8 cellular contexts compared by ENCODE assay signal in genomic region chr1:244651956-244652698, GRCh38. TPM values are rescaled to one million over a fixed set of nuclear protein-coding genes. Genes with fewer than 3 reads are reported as not detected.
DNase-seq lines count a peak whose midpoint lies in the region; ATAC-seq and TF ChIP-seq lines count a peak whose summit lies in the region.

No MANE protein-coding gene starts in this region.

- intact Hi-C loops in gastrocnemius medialis (cut with DNase I; ENCODE audit: low total_unique reads), result loop anchor here (1.0 to 10.0 kb wide), 9 partner anchors 50 to 1397 kb away; partner anchors contain the start of genes CEP170, HNRNPU and SDCCAG8

- DNase-seq in GM23338 (ENCODE audit: low spot score), result peak; percentile 44
- DNase-seq in T-cell, result no peak
- no peak for DNase-seq in hepatocyte (ENCODE audit: low spot score)
- DNase-seq in gastrocnemius medialis, result no peak
- no peak for DNase-seq in OCI-M2 (lab: John Stamatoyannopoulos, UW; ENCODE audit: unreplicated experiment)
- DNase-seq in amniotic stem cell (lab: John Stamatoyannopoulos, UW), result no peak
- no peak for DNase-seq in NCI-H2227 (lab: John Stamatoyannopoulos, UW; ENCODE audit: unreplicated experiment)

- H3K4me3 Mint-ChIP-seq in GM23338, result peak overlapping the region; percentile 80
- peak overlapping the region in 2 of 3 donors; percentile 81 to 82 for H3K4me3 Mint-ChIP-seq in T-cell

- ATAC-seq in GM23338 (peak; percentile 5), T-cell (replicated peaks in 1 of 4) (no peak), gastrocnemius medialis (peak in 1 of 2 donors; percentile 13), GM21360 (IDR thresholded peaks at IDR 0.05; ENCODE audit: unreplicated experiment) (no peak)

- H3K36me3 Mint-ChIP-seq in GM23338 (ENCODE audit: low read depth) (peaks cover 4% of the 10 kb centered on the region), T-cell (peaks cover 1% of the 10 kb centered on the region)

- 36% methylated on average over 18 of the region's 18 CpGs for WGBS in hepatocyte (ENCODE audit: low lambda C conversion rate, missing lambda C conversion rate)

- H3F3A ChIP-seq in GM23338 (replicated peaks; ENCODE audit: low read depth), result no peaks in the 10 kb centered on the region

- no peaks in the 10 kb centered on the region for H3K9me3 Mint-ChIP-seq in GM23338
- H3K9me3 Mint-ChIP-seq in T-cell, result no peaks in the 10 kb centered on the region

- TF ChIP-seq CTCF in GM23338 (conservative IDR thresholded peaks at IDR 0.05; ENCODE audit: low read depth in 2 of 2) (no peak), hepatocyte (IDR thresholded peaks at IDR 0.05; ENCODE audit: poor library complexity) (no peak), gastrocnemius medialis (IDR thresholded peaks at IDR 0.05 in 4 of 5, conservative IDR thresholded peaks at IDR 0.05 in 1 of 5) (no peak)

- H3K4me3 ChIP-seq in GM23338 (peak overlapping the region; percentile 97), hepatocyte (peak overlapping the region; percentile 24), gastrocnemius medialis (peak overlapping the region; percentile 60 to 89 (median 68))

- H4K20me1 ChIP-seq in GM23338 (replicated peaks; ENCODE audit: insufficient read depth), result peaks cover 19% of the 10 kb centered on the region; the same call in 1 of the 2 replicates
- peaks cover 10% of the 10 kb centered on the region for H4K20me1 ChIP-seq in hepatocyte (ENCODE audit: insufficient read depth, poor library complexity, severe bottlenecking)

- H3K4me1 Mint-ChIP-seq in GM23338 (peaks cover 33% of the 10 kb centered on the region), T-cell (peaks cover 14 to 16% (median 14%) of the 10 kb centered on the region in 3 donors)

- H3K4me2 ChIP-seq in GM23338, result peak overlapping the region; percentile 76
- peak overlapping the region; percentile 78 for H3K4me2 ChIP-seq in hepatocyte

- H3K79me2 ChIP-seq in GM23338 (replicated peaks; ENCODE audit: insufficient read depth), result peaks cover 38% of the 10 kb centered on the region
- peaks cover 34% of the 10 kb centered on the region for H3K79me2 ChIP-seq in hepatocyte

- no peaks in the 10 kb centered on the region for H3K36me3 ChIP-seq in GM23338 (ENCODE audit: insufficient read depth)
- no peaks in the 10 kb centered on the region for H3K36me3 ChIP-seq in hepatocyte (replicated peaks; ENCODE audit: insufficient read depth, low read depth)
- no peaks in the 10 kb centered on the region for H3K36me3 ChIP-seq in gastrocnemius medialis

- H3K27ac ChIP-seq in GM23338 (ENCODE audit: low read depth) (peak overlapping the region; percentile 90), hepatocyte (no peak overlapping the region), gastrocnemius medialis (peak overlapping the region; percentile 74 to 98 (median 82))

- peaks cover 2% of the 10 kb centered on the region for H3K27me3 Mint-ChIP-seq in GM23338 (ENCODE audit: insufficient read depth, low read depth, poor library complexity)
- no peaks in the 10 kb centered on the region for H3K27me3 Mint-ChIP-seq in T-cell

- TF ChIP-seq POLR2A in gastrocnemius medialis (IDR thresholded peaks at IDR 0.05), result no peak

- POLR2A ChIA-PET in T-cell (lab: Charles Lee), result interaction anchor here in 1 of 2 donors (0.6 to 1.0 kb wide), 5 partner anchors 52 to 604 kb away, joined by 3 to 5 read pairs (median 3); a partner anchor contains a TSS

- H2AFZ ChIP-seq in GM23338, result peak overlapping the region; percentile 88
- H2AFZ ChIP-seq in hepatocyte, result peak overlapping the region; percentile 73

- in situ Hi-C loops in gastrocnemius medialis (cut with MboI; ENCODE audit: low sequenced_read_pairs in 4 of 4), result loop anchor here in 3 of 4 donors (5.0 to 25.0 kb wide), 4 partner anchors 190 to 315 kb away; partner anchors contain the start of genes ADSS2 (in 2 of the 3) and CATSPERE (in 1 of the 3)

- peaks cover 11% of the 10 kb centered on the region for H3K9me2 ChIP-seq in GM23338 (ENCODE audit: insufficient read depth)
- H3K9me2 ChIP-seq in hepatocyte (replicated peaks; ENCODE audit: insufficient read depth), result no peaks in the 10 kb centered on the region

- H3K27ac Mint-ChIP-seq in GM23338 (peak overlapping the region; percentile 94), T-cell (peak overlapping the region; percentile 92)

- H3K9me3 ChIP-seq in hepatocyte (ENCODE audit: low read depth) (no peaks in the 10 kb centered on the region), gastrocnemius medialis (no peaks in the 10 kb centered on the region)

- CTCF ChIA-PET in T-cell (lab: Charles Lee), result interaction anchor here (0.6 to 0.8 kb wide), 2 partner anchors 31 to 226 kb away, joined by 4 to 6 read pairs; no protein-coding TSS in a partner anchor

- H3K27me3 ChIP-seq in GM23338 (ENCODE audit: insufficient read depth) (no peaks in the 10 kb centered on the region), hepatocyte (no peaks in the 10 kb centered on the region), gastrocnemius medialis (no peaks in the 10 kb centered on the region)

- H3K4me1 ChIP-seq in GM23338 (ENCODE audit: insufficient read depth) (peaks cover 30% of the 10 kb centered on the region), hepatocyte (ENCODE audit: insufficient read depth) (peaks cover 21% of the 10 kb centered on the region), gastrocnemius medialis (peaks cover 23 to 37% of the 10 kb centered on the region in 2 donors)

TF ChIP-seq in GM23338, 12 proteins besides CTCF, POLR2A, EP300 and RAD21 (continues in another document):
- TF ChIP-seq NANOG (IDR thresholded peaks at IDR 0.05; ENCODE audit: borderline replicate concordance), result peak; percentile 50; the same call in 1 of the 2 replicates
- no peak for TF ChIP-seq JUNB (IDR thresholded peaks at IDR 0.05; ENCODE audit: unreplicated experiment)
- no peak for TF ChIP-seq REST (IDR thresholded peaks at IDR 0.05; ENCODE audit: unreplicated experiment)

RNA-seq across cellular contexts. Expression of gene DESI2, which starts 0.8 kb away (rescaled TPM):
- 145 and 175 TPM in 2 replicates for total RNA-seq in GM23338 (2014; rRNA removed; shearing (Covaris generic))
- 115 and 145 TPM in 2 replicates for polyA plus RNA-seq in GM23338 (2016; fragmentation: Nextera tagmentation; extraction: Ambion mirVana)
- total RNA-seq in T-cell, result 10 to 100 TPM; 17.0 to 20.9 (median 17.8) TPM
- 48.2 and 48.6 TPM in 2 replicates for total RNA-seq in hepatocyte
- 20.5 and 31.5 TPM in 2 replicates for polyA plus RNA-seq in hepatocyte
- total RNA-seq in gastrocnemius medialis, result 10 to 100 TPM; 22.8 to 33.0 (median 25.3) TPM

Comparison
In these comparisons a context has a peak if more than half of its experiments do, and no peak if none do; other contexts are left out.
1. H3K4me3 ChIP-seq: peak in every context shown above with its lines; median percentile 97 in GM23338; 68 in gastrocnemius medialis; 24 in hepatocyte.